1 cellular context compared by ENCODE assay signal in the genomic region with DNA sequence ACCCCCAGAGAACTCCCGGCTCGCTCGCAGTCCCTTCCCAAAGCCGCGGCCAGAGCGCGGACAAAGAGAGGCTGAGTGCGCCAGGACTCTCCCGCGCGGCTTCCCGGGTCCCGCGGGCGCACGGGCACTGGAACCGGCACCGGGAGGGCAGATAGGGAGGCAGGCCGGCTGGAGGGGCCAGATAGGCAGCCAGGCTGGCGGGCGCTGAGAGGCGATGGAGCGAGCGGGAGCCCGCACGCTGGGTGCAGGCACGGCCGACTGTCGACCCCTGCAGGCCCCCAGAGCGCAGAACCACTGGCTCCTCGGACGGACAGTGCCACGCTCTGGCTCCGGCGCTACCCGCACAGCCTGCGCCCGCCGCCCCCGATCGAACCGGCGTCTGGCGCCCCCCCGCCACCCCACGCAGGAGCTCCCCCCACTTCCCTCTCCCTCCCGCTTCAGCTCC.
TF ChIP-seq lines count a peak whose summit lies in the region.

No MANE protein-coding gene starts in this region.

TF ChIP-seq in K562, 482 proteins besides CTCF, POLR2A, EP300 and RAD21 (continued from another document and continues in another):
- TF ChIP-seq, protein P1, sequence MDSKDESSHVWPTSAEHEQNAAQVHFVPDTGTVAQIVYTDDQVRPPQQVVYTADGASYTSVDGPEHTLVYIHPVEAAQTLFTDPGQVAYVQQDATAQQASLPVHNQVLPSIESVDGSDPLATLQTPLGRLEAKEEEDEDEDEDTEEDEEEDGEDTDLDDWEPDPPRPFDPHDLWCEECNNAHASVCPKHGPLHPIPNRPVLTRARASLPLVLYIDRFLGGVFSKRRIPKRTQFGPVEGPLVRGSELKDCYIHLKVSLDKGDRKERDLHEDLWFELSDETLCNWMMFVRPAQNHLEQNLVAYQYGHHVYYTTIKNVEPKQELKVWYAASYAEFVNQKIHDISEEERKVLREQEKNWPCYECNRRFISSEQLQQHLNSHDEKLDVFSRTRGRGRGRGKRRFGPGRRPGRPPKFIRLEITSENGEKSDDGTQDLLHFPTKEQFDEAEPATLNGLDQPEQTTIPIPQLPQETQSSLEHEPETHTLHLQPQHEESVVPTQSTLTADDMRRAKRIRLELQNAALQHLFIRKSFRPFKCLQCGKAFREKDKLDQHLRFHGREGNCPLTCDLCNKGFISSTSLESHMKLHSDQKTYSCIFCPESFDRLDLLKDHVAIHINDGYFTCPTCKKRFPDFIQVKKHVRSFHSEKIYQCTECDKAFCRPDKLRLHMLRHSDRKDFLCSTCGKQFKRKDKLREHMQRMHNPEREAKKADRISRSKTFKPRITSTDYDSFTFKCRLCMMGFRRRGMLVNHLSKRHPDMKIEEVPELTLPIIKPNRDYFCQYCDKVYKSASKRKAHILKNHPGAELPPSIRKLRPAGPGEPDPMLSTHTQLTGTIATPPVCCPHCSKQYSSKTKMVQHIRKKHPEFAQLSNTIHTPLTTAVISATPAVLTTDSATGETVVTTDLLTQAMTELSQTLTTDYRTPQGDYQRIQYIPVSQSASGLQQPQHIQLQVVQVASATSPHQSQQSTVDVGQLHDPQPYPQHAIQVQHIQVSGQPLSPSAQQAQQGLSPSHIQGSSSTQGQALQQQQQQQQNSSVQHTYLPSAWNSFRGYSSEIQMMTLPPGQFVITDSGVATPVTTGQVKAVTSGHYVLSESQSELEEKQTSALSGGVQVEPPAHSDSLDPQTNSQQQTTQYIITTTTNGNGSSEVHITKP (IDR thresholded peaks at IDR 0.05; ENCODE audit: partially characterized antibody) = no peak
- TF ChIP-seq ZNF551 (CRISPR knock-in tag; IDR thresholded peaks at IDR 0.05) (no peak), FOXM1 (IDR thresholded peaks at IDR 0.05; ENCODE audit: low read depth) (no peak), FOXM1 (CRISPR knock-in tag; IDR thresholded peaks at IDR 0.05; ENCODE audit: low read depth) (peak; percentile 56; the same call in 1 of the 2 replicates), DIDO1 (tag; IDR thresholded peaks at IDR 0.05; ENCODE audit: low read depth) (no peak), FOXJ3 (CRISPR knock-in tag; IDR thresholded peaks at IDR 0.05) (no peak), CREBBP (IDR thresholded peaks at IDR 0.05; ENCODE audit: low read depth, low read length) (no peak), JUNB (CRISPR knock-in tag; conservative IDR thresholded peaks at IDR 0.05) (no peak), CHD4 (IDR thresholded peaks at IDR 0.05; ENCODE audit: insufficient read depth, insufficient replicate concordance, low read depth, low read length, poor library complexity, severe bottlenecking) (no peak), ZNF282 (CRISPR knock-in tag; IDR thresholded peaks at IDR 0.05) (no peak; the same call in 1 of the 2 replicates), TAF1 (IDR thresholded peaks at IDR 0.05; ENCODE audit: control insufficient read depth, extremely low read depth, insufficient read depth, low read length, severe bottlenecking) (peak; percentile 7), EZH2 (IDR thresholded peaks at IDR 0.05; ENCODE audit: borderline replicate concordance, low read depth, low read length) (no peak), CHD1 (IDR thresholded peaks at IDR 0.05; ENCODE audit: low read length) (peak; percentile 65), NRF1 (conservative IDR thresholded peaks at IDR 0.05 in 1 of 2, IDR thresholded peaks at IDR 0.05 in 1 of 2) (peak in 1 of 2 experiments; percentile 9; a peak in 2 of 4 replicates), FIP1L1 (IDR thresholded peaks at IDR 0.05; ENCODE audit: low read depth, low read length, poor library complexity, severe bottlenecking) (no peak), XRCC5 (IDR thresholded peaks at IDR 0.05; ENCODE audit: low read depth, low read length) (no peak), CBX1 (IDR thresholded peaks at IDR 0.05; ENCODE audit: low read depth) (no peak), RBM22 (IDR thresholded peaks at IDR 0.05; ENCODE audit: low read depth, low read length, poor library complexity, severe bottlenecking) (no peak), RNF2 (IDR thresholded peaks at IDR 0.05) (no peak), ZNF77 (CRISPR knock-in tag; IDR thresholded peaks at IDR 0.05) (no peak), ETV1 (tag; conservative IDR thresholded peaks at IDR 0.05; ENCODE audit: low read depth) (no peak), ZNF561 (CRISPR knock-in tag; conservative IDR thresholded peaks at IDR 0.05) (no peak), TSC22D4 (tag; IDR thresholded peaks at IDR 0.05) (no peak), SIRT6 (IDR thresholded peaks at IDR 0.05; ENCODE audit: low read depth, low read length) (no peak), GATAD2B (IDR thresholded peaks at IDR 0.05; ENCODE audit: borderline replicate concordance) (no peak), ELF1 (tag; IDR thresholded peaks at IDR 0.05) (no peak), TAF9B (IDR thresholded peaks at IDR 0.05; ENCODE audit: partially characterized antibody) (no peak)
- TF ChIP-seq, protein P2, sequence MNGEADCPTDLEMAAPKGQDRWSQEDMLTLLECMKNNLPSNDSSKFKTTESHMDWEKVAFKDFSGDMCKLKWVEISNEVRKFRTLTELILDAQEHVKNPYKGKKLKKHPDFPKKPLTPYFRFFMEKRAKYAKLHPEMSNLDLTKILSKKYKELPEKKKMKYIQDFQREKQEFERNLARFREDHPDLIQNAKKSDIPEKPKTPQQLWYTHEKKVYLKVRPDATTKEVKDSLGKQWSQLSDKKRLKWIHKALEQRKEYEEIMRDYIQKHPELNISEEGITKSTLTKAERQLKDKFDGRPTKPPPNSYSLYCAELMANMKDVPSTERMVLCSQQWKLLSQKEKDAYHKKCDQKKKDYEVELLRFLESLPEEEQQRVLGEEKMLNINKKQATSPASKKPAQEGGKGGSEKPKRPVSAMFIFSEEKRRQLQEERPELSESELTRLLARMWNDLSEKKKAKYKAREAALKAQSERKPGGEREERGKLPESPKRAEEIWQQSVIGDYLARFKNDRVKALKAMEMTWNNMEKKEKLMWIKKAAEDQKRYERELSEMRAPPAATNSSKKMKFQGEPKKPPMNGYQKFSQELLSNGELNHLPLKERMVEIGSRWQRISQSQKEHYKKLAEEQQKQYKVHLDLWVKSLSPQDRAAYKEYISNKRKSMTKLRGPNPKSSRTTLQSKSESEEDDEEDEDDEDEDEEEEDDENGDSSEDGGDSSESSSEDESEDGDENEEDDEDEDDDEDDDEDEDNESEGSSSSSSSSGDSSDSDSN (IDR thresholded peaks at IDR 0.05; ENCODE audit: borderline replicate concordance in 1 of 2, low read depth in 2 of 2, low read length in 2 of 2) = peak in 1 of 2 experiments; percentile 72; a peak in 1 of 4 replicates
- TF ChIP-seq, protein P3, sequence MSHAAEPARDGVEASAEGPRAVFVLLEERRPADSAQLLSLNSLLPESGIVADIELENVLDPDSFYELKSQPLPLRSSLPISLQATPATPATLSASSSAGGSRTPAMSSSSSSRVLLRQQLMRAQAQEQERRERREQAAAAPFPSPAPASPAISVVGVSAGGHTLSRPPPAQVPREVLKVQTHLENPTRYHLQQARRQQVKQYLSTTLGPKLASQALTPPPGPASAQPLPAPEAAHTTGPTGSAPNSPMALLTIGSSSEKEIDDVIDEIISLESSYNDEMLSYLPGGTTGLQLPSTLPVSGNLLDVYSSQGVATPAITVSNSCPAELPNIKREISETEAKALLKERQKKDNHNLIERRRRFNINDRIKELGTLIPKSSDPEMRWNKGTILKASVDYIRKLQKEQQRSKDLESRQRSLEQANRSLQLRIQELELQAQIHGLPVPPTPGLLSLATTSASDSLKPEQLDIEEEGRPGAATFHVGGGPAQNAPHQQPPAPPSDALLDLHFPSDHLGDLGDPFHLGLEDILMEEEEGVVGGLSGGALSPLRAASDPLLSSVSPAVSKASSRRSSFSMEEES (CRISPR knock-in tag; IDR thresholded peaks at IDR 0.05) = no peak
- TF ChIP-seq, protein P4, sequence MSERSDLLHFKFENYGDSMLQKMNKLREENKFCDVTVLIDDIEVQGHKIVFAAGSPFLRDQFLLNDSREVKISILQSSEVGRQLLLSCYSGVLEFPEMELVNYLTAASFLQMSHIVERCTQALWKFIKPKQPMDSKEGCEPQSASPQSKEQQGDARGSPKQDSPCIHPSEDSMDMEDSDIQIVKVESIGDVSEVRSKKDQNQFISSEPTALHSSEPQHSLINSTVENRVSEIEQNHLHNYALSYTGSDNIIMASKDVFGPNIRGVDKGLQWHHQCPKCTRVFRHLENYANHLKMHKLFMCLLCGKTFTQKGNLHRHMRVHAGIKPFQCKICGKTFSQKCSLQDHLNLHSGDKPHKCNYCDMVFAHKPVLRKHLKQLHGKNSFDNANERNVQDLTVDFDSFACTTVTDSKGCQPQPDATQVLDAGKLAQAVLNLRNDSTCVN (CRISPR knock-in tag; IDR thresholded peaks at IDR 0.05) = no peak
- TF ChIP-seq, protein P5, sequence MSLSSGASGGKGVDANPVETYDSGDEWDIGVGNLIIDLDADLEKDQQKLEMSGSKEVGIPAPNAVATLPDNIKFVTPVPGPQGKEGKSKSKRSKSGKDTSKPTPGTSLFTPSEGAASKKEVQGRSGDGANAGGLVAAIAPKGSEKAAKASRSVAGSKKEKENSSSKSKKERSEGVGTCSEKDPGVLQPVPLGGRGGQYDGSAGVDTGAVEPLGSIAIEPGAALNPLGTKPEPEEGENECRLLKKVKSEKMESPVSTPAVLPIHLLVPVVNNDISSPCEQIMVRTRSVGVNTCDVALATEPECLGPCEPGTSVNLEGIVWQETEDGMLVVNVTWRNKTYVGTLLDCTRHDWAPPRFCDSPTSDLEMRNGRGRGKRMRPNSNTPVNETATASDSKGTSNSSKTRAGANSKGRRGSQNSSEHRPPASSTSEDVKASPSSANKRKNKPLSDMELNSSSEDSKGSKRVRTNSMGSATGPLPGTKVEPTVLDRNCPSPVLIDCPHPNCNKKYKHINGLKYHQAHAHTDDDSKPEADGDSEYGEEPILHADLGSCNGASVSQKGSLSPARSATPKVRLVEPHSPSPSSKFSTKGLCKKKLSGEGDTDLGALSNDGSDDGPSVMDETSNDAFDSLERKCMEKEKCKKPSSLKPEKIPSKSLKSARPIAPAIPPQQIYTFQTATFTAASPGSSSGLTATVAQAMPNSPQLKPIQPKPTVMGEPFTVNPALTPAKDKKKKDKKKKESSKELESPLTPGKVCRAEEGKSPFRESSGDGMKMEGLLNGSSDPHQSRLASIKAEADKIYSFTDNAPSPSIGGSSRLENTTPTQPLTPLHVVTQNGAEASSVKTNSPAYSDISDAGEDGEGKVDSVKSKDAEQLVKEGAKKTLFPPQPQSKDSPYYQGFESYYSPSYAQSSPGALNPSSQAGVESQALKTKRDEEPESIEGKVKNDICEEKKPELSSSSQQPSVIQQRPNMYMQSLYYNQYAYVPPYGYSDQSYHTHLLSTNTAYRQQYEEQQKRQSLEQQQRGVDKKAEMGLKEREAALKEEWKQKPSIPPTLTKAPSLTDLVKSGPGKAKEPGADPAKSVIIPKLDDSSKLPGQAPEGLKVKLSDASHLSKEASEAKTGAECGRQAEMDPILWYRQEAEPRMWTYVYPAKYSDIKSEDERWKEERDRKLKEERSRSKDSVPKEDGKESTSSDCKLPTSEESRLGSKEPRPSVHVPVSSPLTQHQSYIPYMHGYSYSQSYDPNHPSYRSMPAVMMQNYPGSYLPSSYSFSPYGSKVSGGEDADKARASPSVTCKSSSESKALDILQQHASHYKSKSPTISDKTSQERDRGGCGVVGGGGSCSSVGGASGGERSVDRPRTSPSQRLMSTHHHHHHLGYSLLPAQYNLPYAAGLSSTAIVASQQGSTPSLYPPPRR (CRISPR knock-in tag; IDR thresholded peaks at IDR 0.05; ENCODE audit: borderline replicate concordance) = no peak
- TF ChIP-seq, protein P6, sequence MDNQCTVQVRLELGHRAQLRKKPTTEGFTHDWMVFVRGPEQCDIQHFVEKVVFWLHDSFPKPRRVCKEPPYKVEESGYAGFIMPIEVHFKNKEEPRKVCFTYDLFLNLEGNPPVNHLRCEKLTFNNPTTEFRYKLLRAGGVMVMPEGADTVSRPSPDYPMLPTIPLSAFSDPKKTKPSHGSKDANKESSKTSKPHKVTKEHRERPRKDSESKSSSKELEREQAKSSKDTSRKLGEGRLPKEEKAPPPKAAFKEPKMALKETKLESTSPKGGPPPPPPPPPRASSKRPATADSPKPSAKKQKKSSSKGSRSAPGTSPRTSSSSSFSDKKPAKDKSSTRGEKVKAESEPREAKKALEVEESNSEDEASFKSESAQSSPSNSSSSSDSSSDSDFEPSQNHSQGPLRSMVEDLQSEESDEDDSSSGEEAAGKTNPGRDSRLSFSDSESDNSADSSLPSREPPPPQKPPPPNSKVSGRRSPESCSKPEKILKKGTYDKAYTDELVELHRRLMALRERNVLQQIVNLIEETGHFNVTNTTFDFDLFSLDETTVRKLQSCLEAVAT (IDR thresholded peaks at IDR 0.05) = no peak; a peak in 1 of 4 replicates
- TF ChIP-seq, protein P7, sequence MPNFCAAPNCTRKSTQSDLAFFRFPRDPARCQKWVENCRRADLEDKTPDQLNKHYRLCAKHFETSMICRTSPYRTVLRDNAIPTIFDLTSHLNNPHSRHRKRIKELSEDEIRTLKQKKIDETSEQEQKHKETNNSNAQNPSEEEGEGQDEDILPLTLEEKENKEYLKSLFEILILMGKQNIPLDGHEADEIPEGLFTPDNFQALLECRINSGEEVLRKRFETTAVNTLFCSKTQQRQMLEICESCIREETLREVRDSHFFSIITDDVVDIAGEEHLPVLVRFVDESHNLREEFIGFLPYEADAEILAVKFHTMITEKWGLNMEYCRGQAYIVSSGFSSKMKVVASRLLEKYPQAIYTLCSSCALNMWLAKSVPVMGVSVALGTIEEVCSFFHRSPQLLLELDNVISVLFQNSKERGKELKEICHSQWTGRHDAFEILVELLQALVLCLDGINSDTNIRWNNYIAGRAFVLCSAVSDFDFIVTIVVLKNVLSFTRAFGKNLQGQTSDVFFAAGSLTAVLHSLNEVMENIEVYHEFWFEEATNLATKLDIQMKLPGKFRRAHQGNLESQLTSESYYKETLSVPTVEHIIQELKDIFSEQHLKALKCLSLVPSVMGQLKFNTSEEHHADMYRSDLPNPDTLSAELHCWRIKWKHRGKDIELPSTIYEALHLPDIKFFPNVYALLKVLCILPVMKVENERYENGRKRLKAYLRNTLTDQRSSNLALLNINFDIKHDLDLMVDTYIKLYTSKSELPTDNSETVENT (CRISPR knock-in tag; IDR thresholded peaks at IDR 0.05) = peak; percentile 43; the same call in 1 of the 2 replicates
